In the genomic region with DNA sequence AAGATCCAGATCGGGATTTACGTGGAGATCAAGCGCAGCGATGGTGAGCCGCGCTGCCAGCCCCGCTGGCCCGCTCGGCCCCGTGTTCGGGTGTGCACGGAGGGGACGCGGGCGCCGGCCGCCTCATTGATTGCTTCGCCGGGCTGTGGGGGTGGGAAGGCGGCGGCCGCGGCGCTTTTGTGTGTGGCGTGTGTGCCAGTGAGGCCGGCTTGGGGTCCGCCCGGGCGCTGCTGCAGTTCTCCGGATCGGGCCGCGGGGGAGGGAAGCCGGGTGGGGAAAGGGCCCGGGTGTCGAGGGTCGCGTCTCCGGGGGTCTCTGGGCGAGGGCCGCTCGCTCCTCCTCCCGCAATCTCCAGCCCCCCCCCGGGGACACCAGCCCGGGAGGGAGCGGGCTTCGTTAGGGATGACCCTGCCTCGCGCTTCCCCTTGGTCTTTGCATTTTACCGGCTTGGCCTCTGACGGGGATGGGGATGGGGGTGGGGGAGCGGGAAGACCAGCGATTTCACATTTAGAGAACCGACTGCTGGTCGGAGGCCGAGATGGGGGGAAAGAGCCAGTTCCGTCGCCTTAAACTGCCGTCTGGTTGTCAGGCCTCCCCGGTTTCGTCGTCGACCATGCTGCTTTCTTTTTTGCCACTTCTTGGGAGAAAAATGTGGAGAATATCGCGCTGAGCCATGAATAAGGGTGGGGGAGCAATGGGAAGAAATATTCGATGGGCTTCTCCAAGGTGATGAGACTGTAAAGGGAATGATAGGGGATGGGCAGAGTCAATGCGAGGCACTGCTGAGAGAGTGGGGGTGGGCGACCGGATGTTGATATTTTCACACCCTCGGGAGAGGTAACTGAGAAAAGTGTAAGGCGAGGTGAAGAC, we compare ENCODE assay signal across 8 cellular contexts. TPM values are rescaled to one million over a fixed set of nuclear protein-coding genes. Genes with fewer than 3 reads are reported as not detected.
DNase-seq lines count a peak whose midpoint lies in the region; ATAC-seq and TF ChIP-seq lines count a peak whose summit lies in the region.

No MANE protein-coding gene starts in this region.

- no peak for TF ChIP-seq CTCF in mesothelial cell of epicardium (IDR thresholded peaks at IDR 0.05; ENCODE audit: unreplicated experiment)

- no peaks in the 10 kb centered on the region for H3K9me3 ChIP-seq in endocrine pancreas (ENCODE audit: control insufficient read depth, low read length)

- peak overlapping the region; percentile 92 for H3K27ac Mint-ChIP-seq in mesothelial cell of epicardium

- peak overlapping the region; percentile 92 for H3K4me3 Mint-ChIP-seq in mesothelial cell of epicardium

- DNase-seq in NCI-H1417 (lab: John Stamatoyannopoulos, UW): peak; percentile 39 to 81 (median 61)
- no peak for DNase-seq in NCI-H1417 treated with DMSO at 0.1 percent for 48 hours (lab: John Stamatoyannopoulos, UW)
- DNase-seq in NCI-H1694 treated with DMSO at 0.1 percent for 48 hours (lab: John Stamatoyannopoulos, UW): peak; percentile 5
- peak in 2 of 3 experiments; percentile 31 to 43 for DNase-seq in activated CD8-positive, alpha-beta memory T cell treated with anti-CD3 and anti-CD28 coated beads for 48 hours (ENCODE audit: low read depth in 2 of 3, low spot score in 2 of 3)
- peak; percentile 49 to 71 for DNase-seq in mesothelial cell of epicardium (ENCODE audit: low spot score in 2 of 2, unreplicated experiment in 2 of 2)
- peak; percentile 49 for DNase-seq in stimulated activated CD8-positive, alpha-beta memory T cell treated with anti-CD3 and anti-CD28 coated beads, Interleukin-2, amount 100 ng/mL, for 48 hours (ENCODE audit: low read depth in 2 of 2)

- no peaks in the 10 kb centered on the region for H3K9me3 Mint-ChIP-seq in mesothelial cell of epicardium

- no peaks in the 10 kb centered on the region for H3K27me3 Mint-ChIP-seq in mesothelial cell of epicardium (ENCODE audit: low read depth)

- no peaks in the 10 kb centered on the region for H3K36me3 Mint-ChIP-seq in mesothelial cell of epicardium

- peak overlapping the region; percentile 93 for H3K4me3 ChIP-seq in endocrine pancreas (ENCODE audit: control insufficient read depth, insufficient read depth, low read length)

- H3K4me1 ChIP-seq in endocrine pancreas (ENCODE audit: control insufficient read depth, insufficient read depth, low read length): peaks cover 10% of the 10 kb centered on the region

- H3K36me3 ChIP-seq in endocrine pancreas (ENCODE audit: control insufficient read depth, insufficient read depth, low read length): no peaks in the 10 kb centered on the region

- ATAC-seq in HG02642 (IDR thresholded peaks at IDR 0.05; ENCODE audit: poor library complexity, unreplicated experiment): peak; percentile 28

- no peaks in the 10 kb centered on the region for H3K27me3 ChIP-seq in endocrine pancreas (ENCODE audit: control insufficient read depth, insufficient read depth, low read length)

- H3K9ac ChIP-seq in endocrine pancreas (ENCODE audit: control insufficient read depth, insufficient read depth, low read length): peak overlapping the region; percentile 76

- peaks cover 35% of the 10 kb centered on the region for H3K4me1 Mint-ChIP-seq in mesothelial cell of epicardium

RNA-seq across cellular contexts. Expression of gene KIF2A, which starts 0.7 kb away (rescaled TPM):
- total RNA-seq in mesothelial cell of epicardium: 54.4 to 59.0 TPM (median 56.9 TPM) in 3 replicates
